10 cellular contexts compared by ENCODE assay signal in genomic region chr6:44116643-44117382, GRCh38. TPM values are rescaled to one million over a fixed set of nuclear protein-coding genes. Genes with fewer than 3 reads are reported as not detected.
DNase-seq lines count a peak whose midpoint lies in the region; ATAC-seq and TF ChIP-seq lines count a peak whose summit lies in the region.
"Had no signal": no experiment of that assay in that cellular context is flagged by ENCODE, and none has a peak within 500 bp of the region (broad histone marks: within the 10 kb centered on the region; RNA-seq: fewer than 3 reads in every experiment).

No MANE protein-coding gene starts in this region.

- peak overlapping the region; percentile 61 for H3K27ac ChIP-seq in upper lobe of right lung

- peak overlapping the region; percentile 64 for H3K27ac Mint-ChIP-seq in activated CD4-positive, alpha-beta T cell treated with anti-CD3 and anti-CD28 coated beads, Interleukin-2, amount 10 ng/mL, durations not matched to agents 24 days and 14 days
- peak overlapping the region; percentile 12 for H3K27ac Mint-ChIP-seq in activated naive CD8-positive, alpha-beta T cell treated with anti-CD3 and anti-CD28 coated beads, Interleukin-2, amount 50 U/mL, for 24 hours

- peaks cover 43% of the 10 kb centered on the region for H3K4me1 Mint-ChIP-seq in activated CD4-positive, alpha-beta T cell treated with anti-CD3 and anti-CD28 coated beads, Interleukin-2, amount 10 ng/mL, durations not matched to agents 24 days and 14 days
- peaks cover 48% of the 10 kb centered on the region for H3K4me1 Mint-ChIP-seq in activated naive CD8-positive, alpha-beta T cell treated with anti-CD3 and anti-CD28 coated beads, Interleukin-2, amount 50 U/mL, for 24 hours

- no peak for DNase-seq in activated CD4-positive, alpha-beta T cell treated with anti-CD3 and anti-CD28 coated beads, Interleukin-2, amount 10 ng/mL, durations not matched to agents 24 days and 14 days
- no peak for DNase-seq in activated CD4-positive, alpha-beta T cell treated with anti-CD3 and anti-CD28 coated beads, Interleukin-2, amount 50 U/mL, for 48 hours
- DNase-seq in activated naive CD8-positive, alpha-beta T cell treated with anti-CD3 and anti-CD28 coated beads, Interleukin-2, amount 50 U/mL, for 24 hours = no peak
- DNase-seq in kidney glomerular epithelial cell (lab: John Stamatoyannopoulos, UW) (peak; percentile 86), upper lobe of right lung (no peak), SIG-M5 treated with dmso at 0.1 percent for 504 hours (lab: John Stamatoyannopoulos, UW; ENCODE audit: unreplicated experiment) (no peak), HUDEP-2 (lab: John Stamatoyannopoulos, UW; ENCODE audit: unreplicated experiment in 76 of 76) (no peak)

- H3K27me3 ChIP-seq in upper lobe of right lung = no peaks in the 10 kb centered on the region
- H3K27me3 ChIP-seq: thyroid gland had no signal

- H3K36me3 ChIP-seq in upper lobe of right lung = peaks cover 39% of the 10 kb centered on the region

- no peak overlapping the region for H3K4me3 Mint-ChIP-seq in activated CD4-positive, alpha-beta T cell treated with anti-CD3 and anti-CD28 coated beads, Interleukin-2, amount 10 ng/mL, durations not matched to agents 24 days and 14 days
- no peak overlapping the region for H3K4me3 Mint-ChIP-seq in activated naive CD8-positive, alpha-beta T cell treated with anti-CD3 and anti-CD28 coated beads, Interleukin-2, amount 50 U/mL, for 24 hours

- no peaks in the 10 kb centered on the region for H3K9me3 ChIP-seq in upper lobe of right lung
- H3K9me3 ChIP-seq: A549, thyroid gland had no signal

- TF ChIP-seq CTCF in upper lobe of right lung (IDR thresholded peaks at IDR 0.05) = no peak

- H3K27me3 Mint-ChIP-seq in activated CD4-positive, alpha-beta T cell treated with anti-CD3 and anti-CD28 coated beads, Interleukin-2, amount 10 ng/mL, durations not matched to agents 24 days and 14 days = no peaks in the 10 kb centered on the region
- no peaks in the 10 kb centered on the region for H3K27me3 Mint-ChIP-seq in activated naive CD8-positive, alpha-beta T cell treated with anti-CD3 and anti-CD28 coated beads, Interleukin-2, amount 50 U/mL, for 24 hours

- peaks cover 56% of the 10 kb centered on the region for H3K4me1 ChIP-seq in upper lobe of right lung

- no peak for ATAC-seq in activated naive CD8-positive, alpha-beta T cell treated with anti-CD3 and anti-CD28 coated beads, Interleukin-2, amount 50 U/mL, for 24 hours
- ATAC-seq in upper lobe of right lung = no peak
- no peak for ATAC-seq in GM18520 (IDR thresholded peaks at IDR 0.05; ENCODE audit: unreplicated experiment)
- ATAC-seq: A549 had no signal

- H3K4me3 ChIP-seq in upper lobe of right lung = no peak overlapping the region
- H3K4me3 ChIP-seq: A549, thyroid gland had no signal

- H3K9me3 Mint-ChIP-seq in activated CD4-positive, alpha-beta T cell treated with anti-CD3 and anti-CD28 coated beads, Interleukin-2, amount 10 ng/mL, durations not matched to agents 24 days and 14 days = no peaks in the 10 kb centered on the region
- H3K9me3 Mint-ChIP-seq in activated naive CD8-positive, alpha-beta T cell treated with anti-CD3 and anti-CD28 coated beads, Interleukin-2, amount 50 U/mL, for 24 hours = no peaks in the 10 kb centered on the region

- H3K36me3 Mint-ChIP-seq in activated CD4-positive, alpha-beta T cell treated with anti-CD3 and anti-CD28 coated beads, Interleukin-2, amount 10 ng/mL, durations not matched to agents 24 days and 14 days (ENCODE audit: low read depth) = peaks cover 42% of the 10 kb centered on the region
- H3K36me3 Mint-ChIP-seq in activated naive CD8-positive, alpha-beta T cell treated with anti-CD3 and anti-CD28 coated beads, Interleukin-2, amount 50 U/mL, for 24 hours (ENCODE audit: low read depth) = peaks cover 23% of the 10 kb centered on the region

- intact Hi-C loops in activated CD4-positive, alpha-beta T cell treated with anti-CD3 and anti-CD28 coated beads, Interleukin-2, amount 10 ng/mL, durations not matched to agents 24 days and 14 days (cut with micrococcal nuclease) = no loop called here
- intact Hi-C loops in upper lobe of right lung (cut with DNase I) = no loop called here

RNA-seq across cellular contexts. Expression of gene MRPL14, which starts 10.4 kb away (rescaled TPM):
- total RNA-seq in activated CD4-positive, alpha-beta T cell treated with anti-CD3 and anti-CD28 coated beads, Interleukin-2, amount 10 ng/mL, durations not matched to agents 24 days and 14 days = 65.6 and 67.5 TPM in 2 replicates
- 94.1 TPM for total RNA-seq in upper lobe of right lung

RNA-seq across cellular contexts. Expression of gene TMEM63B, which starts 10.5 kb away (rescaled TPM):
- 17.8 and 19.7 TPM in 2 replicates for total RNA-seq in activated CD4-positive, alpha-beta T cell treated with anti-CD3 and anti-CD28 coated beads, Interleukin-2, amount 10 ng/mL, durations not matched to agents 24 days and 14 days
- 119 TPM for total RNA-seq in upper lobe of right lung

RNA-seq across cellular contexts. Expression of gene CAPN11, which starts 41.8 kb away (rescaled TPM):
- total RNA-seq in activated CD4-positive, alpha-beta T cell treated with anti-CD3 and anti-CD28 coated beads, Interleukin-2, amount 10 ng/mL, durations not matched to agents 24 days and 14 days = 0.28 TPM in 1 of 2 replicates, not detected in the other
- total RNA-seq in upper lobe of right lung = 1.6 TPM
